In genomic region chr16:55502801-55503366, GRCh38 we compare ENCODE assay signal across 8 cellular contexts. TPM values are rescaled to one million over a fixed set of nuclear protein-coding genes. Genes with fewer than 3 reads are reported as not detected.
DNase-seq lines count a peak whose midpoint lies in the region; ATAC-seq and TF ChIP-seq lines count a peak whose summit lies in the region.

No MANE protein-coding gene starts in this region.

- peak in 3 of 6 experiments; percentile 28 to 44 (median 34) for TF ChIP-seq CTCF in Peyer's patch (IDR thresholded peaks at IDR 0.05)
- peak; percentile 25 for TF ChIP-seq CTCF in fibroblast of villous mesenchyme (IDR thresholded peaks at IDR 0.05; ENCODE audit: insufficient read depth, low read depth, low read length)
- no peak for TF ChIP-seq CTCF in ovary (IDR thresholded peaks at IDR 0.05)

- H3K9me3 ChIP-seq in Peyer's patch (no peaks in the 10 kb centered on the region), ovary (no peaks in the 10 kb centered on the region)

- intact Hi-C loops in ovary (cut with DNase I): no loop called here

- WGBS in ovary, 3 donors: 6 to 7% (median 6%) methylated on average over 13 of the region's 13 CpGs

- no peak for TF ChIP-seq EP300 in ovary (IDR thresholded peaks at IDR 0.05)

- in situ Hi-C loops in G401 (cut with HindIII; ENCODE audit: low sequenced_read_pairs): no loop called here

- peak; percentile 49 for DNase-seq in G401 (ENCODE audit: low spot score)
- peak; percentile 34 to 93 (median 91) for DNase-seq in Peyer's patch
- DNase-seq in fibroblast of villous mesenchyme (ENCODE audit: low read depth): peak; percentile 99
- DNase-seq in ovary: peak; percentile 96 to 99 (median 97)
- DNase-seq in SHP77 treated with DMSO at 0.1 percent for 48 hours (lab: John Stamatoyannopoulos, UW): no peak
- DNase-seq in amniotic stem cell (lab: John Stamatoyannopoulos, UW): no peak
- DNase-seq in stimulated activated naive CD8-positive, alpha-beta T cell treated with anti-CD3 and anti-CD28 coated beads, Interleukin-15, Interleukin-2, amounts not matched to agents 100 U/mL and 50 U/mL, for 24 hours: no peak

- H3K27me3 ChIP-seq in Peyer's patch (no peaks in the 10 kb centered on the region), ovary (no peaks in the 10 kb centered on the region)

- H3K4me1 ChIP-seq in Peyer's patch (peaks cover 0 to 45% (median 7%) of the 10 kb centered on the region in 4 donors), ovary (ENCODE audit: insufficient read depth) (peaks cover 7% of the 10 kb centered on the region)

- H3K27ac ChIP-seq in Peyer's patch: peak overlapping the region in 3 of 4 donors; percentile 57 to 80 (median 58)
- H3K27ac ChIP-seq in ovary: peak overlapping the region in 1 of 2 donors; percentile 22

- peaks cover 0 to 7% (median 0%) of the 10 kb centered on the region in 3 donors for H3K36me3 ChIP-seq in Peyer's patch
- no peaks in the 10 kb centered on the region for H3K36me3 ChIP-seq in ovary

- TF ChIP-seq POLR2A in Peyer's patch (IDR thresholded peaks at IDR 0.05) (no peak), ovary (IDR thresholded peaks at IDR 0.05) (no peak)

- ATAC-seq in GM21390 (IDR thresholded peaks at IDR 0.05; ENCODE audit: unreplicated experiment): no peak
- no peak for ATAC-seq in stimulated activated naive CD8-positive, alpha-beta T cell treated with anti-CD3 and anti-CD28 coated beads, Interleukin-15, Interleukin-2, amounts not matched to agents 100 U/mL and 50 U/mL, for 24 hours

- H3K4me3 ChIP-seq in Peyer's patch (no peak overlapping the region), fibroblast of villous mesenchyme (ENCODE audit: low read depth, low read length) (no peak overlapping the region), ovary (no peak overlapping the region)

RNA-seq across cellular contexts. Expression of gene LPCAT2, which starts 6.0 kb away (rescaled TPM):
- not detected in 2 replicates for total RNA-seq in G401 (2014; rRNA removed; shearing (Covaris generic))
- total RNA-seq in Peyer's patch (10 to 100 TPM in 2 of 4 donors, 1 to 10 TPM in 2; 4.6 to 66.0 (median 10.9) TPM), fibroblast of villous mesenchyme (47.7 and 54.8 TPM in 2 replicates), ovary (10 to 100 TPM; 19.1 to 39.7 (median 28.0) TPM)
- 10 to 100 TPM; 12.2 to 15.3 TPM for polyA plus RNA-seq in ovary

RNA-seq across cellular contexts. Expression of gene MMP2, which starts 23.9 kb away (rescaled TPM):
- not detected in 2 replicates for total RNA-seq in G401 (2014; rRNA removed; shearing (Covaris generic))
- total RNA-seq in Peyer's patch (100 to 1,000 TPM in 3 of 4 donors, 10 to 100 TPM in 1; 52.2 to 214 (median 123) TPM), fibroblast of villous mesenchyme (448 and 634 TPM in 2 replicates), ovary (100 to 1,000 TPM; 102 to 629 (median 300) TPM)
- polyA plus RNA-seq in ovary: 100 to 1,000 TPM; 191 to 483 TPM

Comparison
In these comparisons a context has a peak if more than half of its experiments do, and no peak if none do; other contexts are left out.
1. DNase-seq: peak in G401 (single experiment), Peyer's patch (3 of 3), fibroblast of villous mesenchyme (single experiment) and ovary (5 of 5); none in SHP77 treated with DMSO at 0.1 percent for 48 hours (single experiment), amniotic stem cell (single experiment) and stimulated activated naive CD8-positive, alpha-beta T cell treated with anti-CD3 and anti-CD28 coated beads, Interleukin-15, Interleukin-2, amounts not matched to agents 100 U/mL and 50 U/mL, for 24 hours (single experiment).
2. RNA of gene MMP2, which starts 23.9 kb away (total RNA-seq): 448 to 634 TPM in fibroblast of villous mesenchyme, 102 to 629 TPM in ovary and 52.2 to 214 TPM in Peyer's patch; not detected in G401; every median in the first group is over 10 times any median in the second.